16 cellular contexts compared by ENCODE assay signal in genomic region chr1:11058026-11058425, GRCh38. TPM values are rescaled to one million over a fixed set of nuclear protein-coding genes. Genes with fewer than 3 reads are reported as not detected.
DNase-seq lines count a peak whose midpoint lies in the region; ATAC-seq, FAIRE-seq and TF ChIP-seq lines count a peak whose summit lies in the region.
"Had no signal": no experiment of that assay in that cellular context is flagged by ENCODE, and none has a peak within 500 bp of the region (broad histone marks: within the 10 kb centered on the region; RNA-seq: fewer than 3 reads in every experiment).

No MANE protein-coding gene starts in this region.

- ATAC-seq in activated T-cell treated with anti-CD3 and anti-CD28 coated beads, Interleukin-2, amount 50 U/mL, for 72 hours (replicated peaks in 1 of 2) = no peak
- ATAC-seq in GM12878 (no peak), psoas muscle (no peak), HG03108 (IDR thresholded peaks at IDR 0.05; ENCODE audit: unreplicated experiment) (no peak)
- ATAC-seq: heart left ventricle had no signal

- H3K27ac ChIP-seq in GM12878 (ENCODE audit: control insufficient read depth, insufficient read depth) = no peak overlapping the region
- no peak overlapping the region for H3K27ac ChIP-seq in psoas muscle
- H3K27ac ChIP-seq: cardiac muscle cell, left ventricle myocardium inferior had no signal

- H3K4me1 ChIP-seq in GM12878 (ENCODE audit: control insufficient read depth, insufficient read depth, low read length) (peaks cover 20% of the 10 kb centered on the region), psoas muscle (peaks cover 17% of the 10 kb centered on the region)

- CTCF ChIA-PET in GM12878 (lab: Yijun Ruan, JAX) = interaction anchor here (0.6 to 2.3 kb wide), 5 partner anchors 15 to 597 kb away, joined by 3 to 10 read pairs (median 4); no protein-coding TSS in a partner anchor

- RAD21 ChIA-PET in GM12878 (lab: Charles Lee; ENCODE audit: unreplicated experiment) = no interaction called here

- WGBS in GM12878 (ENCODE audit: insufficient coverage, insufficient replicate concordance, low lambda C conversion rate, missing lambda C conversion rate) = 95% methylated on average over 14 of the region's 14 CpGs
- 94 to 96% (median 95%) methylated on average over 14 of the region's 14 CpGs for WGBS in psoas muscle, 3 donors

- H4K20me1 ChIP-seq in GM12878 (ENCODE audit: control insufficient read depth, insufficient read depth) = no peaks in the 10 kb centered on the region

- H3K27me3 ChIP-seq in MG63 (no peaks in the 10 kb centered on the region), GM12878 (replicated peaks in 1 of 2; ENCODE audit: control insufficient read depth in 2 of 2, insufficient read depth in 2 of 2, low read length in 1 of 2) (no peaks in the 10 kb centered on the region), psoas muscle (ENCODE audit: insufficient read depth in 3 of 3, low read length in 2 of 3) (peaks cover 0 to 2% (median 0%) of the 10 kb centered on the region in 3 donors)
- H3K27me3 ChIP-seq: cardiac muscle cell, heart left ventricle had no signal

- TF ChIP-seq EP300 in GM12878 (IDR thresholded peaks at IDR 0.05; ENCODE audit: borderline replicate concordance in 1 of 2, control insufficient read depth in 1 of 2, low read depth in 2 of 2, low read length in 2 of 2) = no peak

- peak overlapping the region; percentile 94 for H3K27ac Mint-ChIP-seq in activated T-cell treated with anti-CD3 and anti-CD28 coated beads, Interleukin-2, amount 50 U/mL, for 24 hours
- no peak overlapping the region for H3K27ac Mint-ChIP-seq in activated T-cell treated with anti-CD3 and anti-CD28 coated beads, Interleukin-2, amount 50 U/mL, for 72 hours

- BruUV-seq in GM12878 (replicated peaks; lab: Mats Ljungman, UMichigan) = no TSS peak

- H3K4me3 ChIP-seq in MG63 = peak overlapping the region; percentile 94
- no peak overlapping the region for H3K4me3 ChIP-seq in GM12878
- peak overlapping the region; percentile 98 for H3K4me3 ChIP-seq in psoas muscle
- H3K4me3 ChIP-seq: cardiac muscle cell had no signal

- H3K4me1 Mint-ChIP-seq in activated T-cell treated with anti-CD3 and anti-CD28 coated beads, Interleukin-2, amount 50 U/mL, for 24 hours (ENCODE audit: low read depth) = peaks cover 49% of the 10 kb centered on the region
- H3K4me1 Mint-ChIP-seq in activated T-cell treated with anti-CD3 and anti-CD28 coated beads, Interleukin-2, amount 50 U/mL, for 72 hours (ENCODE audit: low read depth) = peaks cover 52% of the 10 kb centered on the region

- SMC1A ChIA-PET in GM12878 (lab: Charles Lee; ENCODE audit: uncharacterized antibody, unreplicated experiment) = interaction anchor here (3.5 kb wide), 1 partner anchor 20 kb away, joined by 17 read pairs; no protein-coding TSS in a partner anchor

- no peak for FAIRE-seq in GM12878 (lab: Jason Lieb, UNC)

- H3K4me2 ChIP-seq in GM12878 (ENCODE audit: control insufficient read depth, insufficient read depth) = peak overlapping the region; percentile 89; the same call in 1 of the 2 replicates

- TF ChIP-seq POLR2A in GM12878 (IDR thresholded peaks at IDR 0.05; ENCODE audit: low read depth, low read length) = no peak

- peak overlapping the region; percentile 96 for H3K4me3 Mint-ChIP-seq in activated T-cell treated with anti-CD3 and anti-CD28 coated beads, Interleukin-2, amount 50 U/mL, for 24 hours
- H3K4me3 Mint-ChIP-seq in activated T-cell treated with anti-CD3 and anti-CD28 coated beads, Interleukin-2, amount 50 U/mL, for 72 hours = peak overlapping the region in 1 of 2 donors; percentile 98

- H2AFZ ChIP-seq in GM12878 (ENCODE audit: control insufficient read depth, low read depth, low read length) = no peak overlapping the region

- intact Hi-C loops in GM12878 (cut with micrococcal nuclease; ENCODE audit: unreplicated experiment) (no loop called here), psoas muscle (cut with DNase I) (no loop called here)

- H3K9me3 Mint-ChIP-seq in activated T-cell treated with anti-CD3 and anti-CD28 coated beads, Interleukin-2, amount 50 U/mL, for 24 hours = no peaks in the 10 kb centered on the region
- H3K9me3 Mint-ChIP-seq in activated T-cell treated with anti-CD3 and anti-CD28 coated beads, Interleukin-2, amount 50 U/mL, for 72 hours = no peaks in the 10 kb centered on the region

- no peaks in the 10 kb centered on the region for H3K27me3 Mint-ChIP-seq in activated T-cell treated with anti-CD3 and anti-CD28 coated beads, Interleukin-2, amount 50 U/mL, for 24 hours
- H3K27me3 Mint-ChIP-seq in activated T-cell treated with anti-CD3 and anti-CD28 coated beads, Interleukin-2, amount 50 U/mL, for 72 hours (ENCODE audit: low read depth) = no peaks in the 10 kb centered on the region

- TF ChIP-seq CTCF in GM12878 (IDR thresholded peaks at IDR 0.05 in 2 of 3, conservative IDR thresholded peaks at IDR 0.05 in 1 of 3; ENCODE audit: control insufficient read depth in 2 of 3, extremely low read depth in 1 of 3, insufficient read depth in 1 of 3, low read depth in 3 of 3, low read length in 3 of 3) (no peak), psoas muscle (IDR thresholded peaks at IDR 0.05) (no peak)

- in situ Hi-C loops in GM12878 (cut with MboI) = no loop called here

- no peak for TF ChIP-seq RAD21 in GM12878 (IDR thresholded peaks at IDR 0.05; ENCODE audit: insufficient read depth, low read depth, low read length)

- no peak for DNase-seq in activated T-cell treated with anti-CD3 and anti-CD28 coated beads, Interleukin-2, amount 50 U/mL, for 24 hours
- no peak for DNase-seq in activated T-cell treated with anti-CD3 and anti-CD28 coated beads, Interleukin-2, amount 50 U/mL, for 72 hours
- DNase-seq in MG63 = no peak
- DNase-seq in GM12878 (ENCODE audit: low read depth, low spot score) = no peak
- peak in 1 of 2 donors; percentile 30 for DNase-seq in psoas muscle
- no peak for DNase-seq in NCI-H1105 treated with DMSO at 0.1 percent for 48 hours (lab: John Stamatoyannopoulos, UW)
- DNase-seq in amygdala (lab: John Stamatoyannopoulos, UW) = no peak
- DNase-seq: EL, heart left ventricle, left ventricle myocardium inferior, NCI-H1694, NCI-H748 treated with DMSO at 0.1 percent for 48 hours, occipital lobe had no signal

- peaks cover 86% of the 10 kb centered on the region for H3K36me3 Mint-ChIP-seq in activated T-cell treated with anti-CD3 and anti-CD28 coated beads, Interleukin-2, amount 50 U/mL, for 24 hours (ENCODE audit: low read depth)
- H3K36me3 Mint-ChIP-seq in activated T-cell treated with anti-CD3 and anti-CD28 coated beads, Interleukin-2, amount 50 U/mL, for 72 hours (ENCODE audit: insufficient read depth in 2 of 2) = peaks cover 7 to 13% of the 10 kb centered on the region in 2 donors

- POLR2A ChIA-PET in GM12878 (lab: Charles Lee) = no interaction called here

- H3K9me3 ChIP-seq in MG63 (no peaks in the 10 kb centered on the region), GM12878 (replicated peaks; ENCODE audit: control insufficient read depth, insufficient read depth, low read length) (no peaks in the 10 kb centered on the region), psoas muscle (no peaks in the 10 kb centered on the region)
- H3K9me3 ChIP-seq: heart left ventricle, left ventricle myocardium inferior had no signal

- peaks cover 35% of the 10 kb centered on the region for H3K79me2 ChIP-seq in GM12878 (ENCODE audit: control insufficient read depth, insufficient read depth, low read length)

- H3K36me3 ChIP-seq in MG63 = peaks cover 36% of the 10 kb centered on the region
- peaks cover 4% of the 10 kb centered on the region in 2 experiments; a peak in 3 of 4 replicates for H3K36me3 ChIP-seq in GM12878 (ENCODE audit: control insufficient read depth in 2 of 2, insufficient read depth in 2 of 2, low read length in 1 of 2)
- H3K36me3 ChIP-seq in psoas muscle (ENCODE audit: insufficient read depth in 1 of 2, low read depth in 1 of 2) = peaks cover 4 to 37% of the 10 kb centered on the region in 2 donors

- no peak overlapping the region for H3K9ac ChIP-seq in GM12878 (ENCODE audit: control insufficient read depth, insufficient read depth, low read length)

RNA-seq across cellular contexts. Expression of gene SRM, which starts 1.8 kb away (rescaled TPM):
- 10 to 100 TPM; 58.8 to 77.5 TPM for total RNA-seq in activated T-cell treated with anti-CD3 and anti-CD28 coated beads, Interleukin-2, amount 50 U/mL, for 72 hours
- 24.0 and 39.3 TPM in 2 replicates for total RNA-seq in MG63 (2014; rRNA removed; shearing (Covaris generic); ENCODE audit: low replicate concordance)
- 17.2 and 20.5 TPM in 2 replicates for total RNA-seq in GM12878 (2013; cell fraction: nucleolus; rRNA removed)
- total RNA-seq in GM12878 (2014; rRNA removed) (49.9 and 81.2 TPM in 2 replicates), GM12878 (2014; rRNA removed; fragmentation: Illumina TruSeq; extraction: Trizol) (40.6 and 43.0 TPM in 2 replicates), GM12878 (2021) (249 and 255 TPM in 2 replicates), psoas muscle (100 to 1,000 TPM in 1 of 4 donors, 10 to 100 TPM in 3; 60.4 to 106 (median 74.9) TPM)
- 48.6 TPM for polyA plus RNA-seq in GM12878 (2011; ENCODE audit: low read depth)
- polyA plus RNA-seq in GM12878 (2011; rRNA removed) (11.0 and 22.2 TPM in 2 replicates), GM12878 (2014; fragmentation: Illumina TruSeq; extraction: Trizol) (59.5 and 133 TPM in 2 replicates), GM12878 (2014; fragmentation: Nextera tagmentation; extraction: Ambion mirVana) (10 to 100 TPM; 16.7 to 46.6 TPM), GM12878 (2014; rRNA removed) (142 and 185 TPM in 2 replicates), GM12878 (2016; fragmentation: Nextera tagmentation; extraction: Ambion mirVana) (100 to 1,000 TPM in 1 of 2 experiments, 10 to 100 TPM in 1; 81.1 to 155 TPM), psoas muscle (100 to 1,000 TPM in 1 of 3 donors, 10 to 100 TPM in 2; 69.6 to 163 (median 79.3) TPM)
- 70.7 and 73.8 TPM in 2 replicates for polyA plus RNA-seq in GM12878 (2011; cell fraction: cytosol; rRNA removed)
- polyA plus RNA-seq in GM12878 (2011; cell fraction: nucleus; rRNA removed) = 44.6 and 69.9 TPM in 2 replicates
- polyA plus RNA-seq in GM12878 (2012) = 130 and 136 TPM in 2 replicates
- polyA minus RNA-seq in GM12878 (2011; rRNA and poly(A)+ RNA removed) = 40.4 and 67.7 TPM in 2 replicates
- 56.3 and 73.1 TPM in 2 replicates for polyA minus RNA-seq in GM12878 (2011; cell fraction: cytosol; rRNA and poly(A)+ RNA removed)
- 15.0 and 34.0 TPM in 2 replicates for polyA minus RNA-seq in GM12878 (2011; cell fraction: nucleus; rRNA and poly(A)+ RNA removed)

RNA-seq across cellular contexts. Expression of gene MASP2, which starts 11.0 kb away (rescaled TPM):
- total RNA-seq in activated T-cell treated with anti-CD3 and anti-CD28 coated beads, Interleukin-2, amount 50 U/mL, for 72 hours = under 1 TPM; 0.19 to 0.56 TPM
- not detected in 2 replicates for total RNA-seq in MG63 (2014; rRNA removed; shearing (Covaris generic); ENCODE audit: low replicate concordance)
- total RNA-seq in GM12878 (2013; cell fraction: nucleolus; rRNA removed) = 0.25 TPM in 1 of 2 replicates, not detected in the other
- total RNA-seq in GM12878 (2014; rRNA removed) (0.05 TPM in 1 of 2 replicates, not detected in the other), GM12878 (2014; rRNA removed; fragmentation: Illumina TruSeq; extraction: Trizol) (0.04 TPM in 1 of 2 replicates, not detected in the other), GM12878 (2021) (not detected in 2 replicates), psoas muscle (not detected)
- 5.6 TPM for polyA plus RNA-seq in GM12878 (2011; ENCODE audit: low read depth)
- polyA plus RNA-seq in GM12878 (2011; rRNA removed) (not detected in 2 replicates), GM12878 (2014; fragmentation: Illumina TruSeq; extraction: Trizol) (not detected in 2 replicates), GM12878 (2014; fragmentation: Nextera tagmentation; extraction: Ambion mirVana) (under 1 TPM in 1 of 2 experiments, not detected in 1; 0.06 TPM), GM12878 (2014; rRNA removed) (not detected in 2 replicates), GM12878 (2016; fragmentation: Nextera tagmentation; extraction: Ambion mirVana) (under 1 TPM in 1 of 2 experiments, not detected in 1; 0.21 TPM), psoas muscle (under 1 TPM in 1 of 3 donors, not detected in 2; 0.03 TPM)
- not detected in 2 replicates for polyA plus RNA-seq in GM12878 (2011; cell fraction: cytosol; rRNA removed)
- not detected in 2 replicates for polyA plus RNA-seq in GM12878 (2011; cell fraction: nucleus; rRNA removed)
- polyA plus RNA-seq in GM12878 (2012) = 2.0 and 5.9 TPM in 2 replicates
- polyA minus RNA-seq in GM12878 (2011; rRNA and poly(A)+ RNA removed) = not detected in 2 replicates
- not detected in 2 replicates for polyA minus RNA-seq in GM12878 (2011; cell fraction: cytosol; rRNA and poly(A)+ RNA removed)
- polyA minus RNA-seq in GM12878 (2011; cell fraction: nucleus; rRNA and poly(A)+ RNA removed) = not detected in 2 replicates
- total RNA-seq: cardiac muscle cell, heart left ventricle, left ventricle myocardium inferior, occipital lobe, ureter had no signal
- polyA plus RNA-seq: heart left ventricle had no signal

RNA-seq across cellular contexts. Expression of gene EXOSC10, which starts 41.6 kb away (rescaled TPM):
- 10 to 100 TPM; 70.2 to 84.6 TPM for total RNA-seq in activated T-cell treated with anti-CD3 and anti-CD28 coated beads, Interleukin-2, amount 50 U/mL, for 72 hours
- 45.6 and 55.2 TPM in 2 replicates for total RNA-seq in MG63 (2014; rRNA removed; shearing (Covaris generic); ENCODE audit: low replicate concordance)
- total RNA-seq in GM12878 (2013; cell fraction: nucleolus; rRNA removed) = 139 and 147 TPM in 2 replicates
- total RNA-seq in GM12878 (2014; rRNA removed) (70.3 and 81.2 TPM in 2 replicates), GM12878 (2014; rRNA removed; fragmentation: Illumina TruSeq; extraction: Trizol) (54.3 and 58.3 TPM in 2 replicates), GM12878 (2021) (60.0 and 62.5 TPM in 2 replicates), psoas muscle (10 to 100 TPM; 16.3 to 34.8 (median 25.7) TPM)
- 31.0 TPM for polyA plus RNA-seq in GM12878 (2011; ENCODE audit: low read depth)
- polyA plus RNA-seq in GM12878 (2011; rRNA removed) (52.8 and 60.4 TPM in 2 replicates), GM12878 (2014; fragmentation: Illumina TruSeq; extraction: Trizol) (75.6 and 78.9 TPM in 2 replicates), GM12878 (2014; fragmentation: Nextera tagmentation; extraction: Ambion mirVana) (10 to 100 TPM; 16.2 to 16.7 TPM), GM12878 (2014; rRNA removed) (70.7 and 76.0 TPM in 2 replicates), GM12878 (2016; fragmentation: Nextera tagmentation; extraction: Ambion mirVana) (10 to 100 TPM; 78.6 to 86.5 TPM), psoas muscle (10 to 100 TPM; 25.7 to 39.1 (median 30.8) TPM)
- 60.7 and 64.8 TPM in 2 replicates for polyA plus RNA-seq in GM12878 (2011; cell fraction: cytosol; rRNA removed)
- 155 and 161 TPM in 2 replicates for polyA plus RNA-seq in GM12878 (2011; cell fraction: nucleus; rRNA removed)
- 41.6 and 44.9 TPM in 2 replicates for polyA plus RNA-seq in GM12878 (2012)
- 62.0 and 63.1 TPM in 2 replicates for polyA minus RNA-seq in GM12878 (2011; rRNA and poly(A)+ RNA removed)
- polyA minus RNA-seq in GM12878 (2011; cell fraction: cytosol; rRNA and poly(A)+ RNA removed) = 15.4 and 19.5 TPM in 2 replicates
- 39.3 and 59.6 TPM in 2 replicates for polyA minus RNA-seq in GM12878 (2011; cell fraction: nucleus; rRNA and poly(A)+ RNA removed)

RNA-seq across cellular contexts. Expression of gene TARDBP, which starts 45.6 kb away (rescaled TPM):
- 100 to 1,000 TPM; 149 to 156 TPM for total RNA-seq in activated T-cell treated with anti-CD3 and anti-CD28 coated beads, Interleukin-2, amount 50 U/mL, for 72 hours
- total RNA-seq in MG63 (2014; rRNA removed; shearing (Covaris generic); ENCODE audit: low replicate concordance) = 26.0 and 53.3 TPM in 2 replicates
- total RNA-seq in GM12878 (2013; cell fraction: nucleolus; rRNA removed) = 172 and 179 TPM in 2 replicates
- 55.6 and 64.1 TPM in 2 replicates for total RNA-seq in GM12878 (2014; rRNA removed)
- 124 and 135 TPM in 2 replicates for total RNA-seq in GM12878 (2014; rRNA removed; fragmentation: Illumina TruSeq; extraction: Trizol)
- 155 and 174 TPM in 2 replicates for total RNA-seq in GM12878 (2021)
- polyA plus RNA-seq in GM12878 (2011; ENCODE audit: low read depth) = 89.3 TPM
- 209 and 284 TPM in 2 replicates for polyA plus RNA-seq in GM12878 (2011; rRNA removed)
- polyA plus RNA-seq in GM12878 (2011; cell fraction: cytosol; rRNA removed) = 92.3 and 131 TPM in 2 replicates
- polyA plus RNA-seq in GM12878 (2011; cell fraction: nucleus; rRNA removed) = 210 and 304 TPM in 2 replicates
- polyA plus RNA-seq in GM12878 (2012) = 145 and 148 TPM in 2 replicates
- polyA plus RNA-seq in GM12878 (2014; fragmentation: Illumina TruSeq; extraction: Trizol) = 318 and 350 TPM in 2 replicates
- polyA plus RNA-seq in GM12878 (2014; fragmentation: Nextera tagmentation; extraction: Ambion mirVana) = 100 to 1,000 TPM in 1 of 2 experiments, 10 to 100 TPM in 1; 76.1 to 171 TPM
- 212 and 257 TPM in 2 replicates for polyA plus RNA-seq in GM12878 (2014; rRNA removed)
- 100 to 1,000 TPM; 251 to 253 TPM for polyA plus RNA-seq in GM12878 (2016; fragmentation: Nextera tagmentation; extraction: Ambion mirVana)
- polyA minus RNA-seq in GM12878 (2011; rRNA and poly(A)+ RNA removed) = 90.0 and 129 TPM in 2 replicates
- polyA minus RNA-seq in GM12878 (2011; cell fraction: cytosol; rRNA and poly(A)+ RNA removed) = 54.4 and 74.5 TPM in 2 replicates
- polyA minus RNA-seq in GM12878 (2011; cell fraction: nucleus; rRNA and poly(A)+ RNA removed) = 68.2 and 109 TPM in 2 replicates
- 100 to 1,000 TPM in 2 of 4 donors, 10 to 100 TPM in 2; 91.8 to 132 (median 103) TPM for total RNA-seq in psoas muscle
- 100 to 1,000 TPM; 183 to 387 (median 258) TPM for polyA plus RNA-seq in psoas muscle
